8 cellular contexts compared by ENCODE assay signal in the genomic region with DNA sequence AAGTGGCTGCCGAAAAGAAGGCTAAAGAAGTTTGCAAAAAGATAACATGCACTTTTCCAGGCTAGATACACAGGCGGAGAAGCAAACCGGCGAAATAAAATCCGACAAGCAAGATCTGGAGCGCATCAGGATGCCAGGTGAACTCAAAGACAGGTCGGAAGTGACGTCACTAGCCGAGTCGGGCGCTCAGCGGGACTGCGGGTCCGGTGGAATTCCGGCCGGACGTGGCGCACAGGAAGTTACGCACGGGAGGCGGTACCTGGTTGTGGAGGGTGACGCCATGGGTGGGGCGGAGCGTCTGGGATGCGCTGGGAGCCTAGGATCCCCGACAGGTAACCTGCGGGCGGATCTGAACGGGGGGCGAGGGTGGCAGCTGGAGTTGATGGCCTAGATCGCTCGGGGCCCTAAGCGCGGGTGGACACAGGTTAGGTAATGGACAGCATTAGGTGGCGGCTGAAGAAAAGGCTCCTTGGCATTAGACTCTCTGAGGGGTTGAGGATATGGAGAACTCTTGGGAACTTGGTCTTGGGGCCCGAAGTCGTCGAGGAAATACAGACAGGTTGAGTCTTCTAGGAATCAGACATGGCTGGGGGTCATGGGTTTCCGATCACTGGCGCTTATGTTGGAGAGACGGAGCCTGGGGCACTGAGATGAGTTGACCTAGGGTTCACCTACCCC. TPM values are rescaled to one million over a fixed set of nuclear protein-coding genes. Genes with fewer than 3 reads are reported as not detected.
DNase-seq lines count a peak whose midpoint lies in the region; ATAC-seq, FAIRE-seq and TF ChIP-seq lines count a peak whose summit lies in the region.

No MANE protein-coding gene starts in this region.

- peak; percentile 99 to 100 for ATAC-seq in A549
- peak; percentile 98 for ATAC-seq in GM18907 (IDR thresholded peaks at IDR 0.05; ENCODE audit: unreplicated experiment)
- ATAC-seq in HG03139 (IDR thresholded peaks at IDR 0.05; ENCODE audit: unreplicated experiment) = peak; percentile 99

- peak; percentile 58 for TF ChIP-seq POLR2A in A549 (IDR thresholded peaks at IDR 0.05; ENCODE audit: low read length)

- POLR2A ChIA-PET in A549 (lab: Yijun Ruan, JAX) = interaction anchor here (1.7 kb wide), 1 partner anchor 303 kb away, joined by 4 read pairs; the partner anchor contains the start of gene SENP2

- TF ChIP-seq CTCF in A549 (IDR thresholded peaks at IDR 0.05) = no peak

- no peak for TF ChIP-seq EP300 in A549 (IDR thresholded peaks at IDR 0.05)

- peak overlapping the region; percentile 93 for H3K4me2 ChIP-seq in A549

- FAIRE-seq in A549 (lab: Jason Lieb, UNC) = no peak

- peak overlapping the region; percentile 67 to 86 for H3K27ac ChIP-seq in A549

- CTCF ChIA-PET in A549 (lab: Yijun Ruan, JAX) = no interaction called here

- peak; percentile 87 to 94 for DNase-seq in A549 (ENCODE audit: low read depth in 1 of 2, low spot score in 1 of 2)
- DNase-seq in NCI-H345 treated with DMSO at 0.1 percent for 48 hours (lab: John Stamatoyannopoulos, UW; ENCODE audit: unreplicated experiment) = peak; percentile 98
- DNase-seq in activated CD4-positive, alpha-beta T cell treated with anti-CD3 and anti-CD28 coated beads for 1 hour = peak; percentile 89
- peak; percentile 97 for DNase-seq in cerebellum (ENCODE audit: low spot score)
- DNase-seq in islet precursor cell = peak; percentile 97
- DNase-seq in stimulated activated CD4-positive, alpha-beta T cell treated with anti-CD3 and anti-CD28 coated beads, Interleukin-12 subunit alpha, Interleukin-12 subunit beta, amount 100 ng/mL, for 24 hours (ENCODE audit: low read depth in 2 of 2) = peak; percentile 92 to 96

- peak overlapping the region; percentile 59 for H3K4me3 ChIP-seq in A549

- H3K9me3 ChIP-seq in A549 = no peaks in the 10 kb centered on the region

- 0 out of 3 replicates have a peak, but pooled peaks cover 5% of the 10 kb centered on the region for H3K4me1 ChIP-seq in A549

- no peak for TF ChIP-seq RAD21 in A549 (conservative IDR thresholded peaks at IDR 0.05 in 1 of 2, IDR thresholded peaks at IDR 0.05 in 1 of 2)

- WGBS in A549 (ENCODE audit: missing lambda C conversion rate) = 2% methylated on average over 25 of the region's 41 CpGs

TF ChIP-seq in A549, 52 proteins besides CTCF, POLR2A, EP300 and RAD21:
- TF ChIP-seq CEBPB (IDR thresholded peaks at IDR 0.05) (no peak), FOSL2 (IDR thresholded peaks at IDR 0.05) (no peak), FOSL2 (CRISPR knock-in tag; IDR thresholded peaks at IDR 0.05) (peak; percentile 33; the same call in 1 of the 2 replicates), JUN (IDR thresholded peaks at IDR 0.05) (peak in 1 of 2 experiments; percentile 47; a peak in 1 of 5 replicates), PHF8 (IDR thresholded peaks at IDR 0.05; ENCODE audit: borderline replicate concordance, low read depth) (peak; percentile 46), MYC (IDR thresholded peaks at IDR 0.05; ENCODE audit: borderline replicate concordance, low read length) (no peak), MAX (IDR thresholded peaks at IDR 0.05) (peak; percentile 63; the same call in 1 of the 2 replicates)

RNA-seq across cellular contexts. Expression of gene EHHADH, which starts 29.0 kb away (rescaled TPM):
- polyA plus RNA-seq in A549 (2011; rRNA removed) = 6.7 and 7.7 TPM in 2 replicates
- 1.4 and 2.7 TPM in 2 replicates for polyA plus RNA-seq in A549 (2012; cell fraction: cytosol; rRNA removed)
- 1.2 and 3.8 TPM in 2 replicates for polyA plus RNA-seq in A549 (2012; cell fraction: nucleus; rRNA removed)
- polyA plus RNA-seq in A549 (2017; fragmentation: RNase III; extraction: RNeasy Plus Mini Kit Qiagen cat#74134 plus additional on column Dnase treatment) = 5.4 to 7.1 TPM (median 5.7 TPM) in 3 replicates
- 7.8 and 8.0 TPM in 2 replicates for polyA minus RNA-seq in A549 (2011; rRNA and poly(A)+ RNA removed)
- 1.5 TPM for total RNA-seq in cerebellum

Comparison
In these comparisons a context has a peak if more than half of its experiments do, and no peak if none do; other contexts are left out.
1. Peak in every context shown above with its lines: DNase-seq, ATAC-seq, H3K4me3 ChIP-seq and H3K27ac ChIP-seq.